ENCODE assay signal across 1 cellular context in the genomic region with DNA sequence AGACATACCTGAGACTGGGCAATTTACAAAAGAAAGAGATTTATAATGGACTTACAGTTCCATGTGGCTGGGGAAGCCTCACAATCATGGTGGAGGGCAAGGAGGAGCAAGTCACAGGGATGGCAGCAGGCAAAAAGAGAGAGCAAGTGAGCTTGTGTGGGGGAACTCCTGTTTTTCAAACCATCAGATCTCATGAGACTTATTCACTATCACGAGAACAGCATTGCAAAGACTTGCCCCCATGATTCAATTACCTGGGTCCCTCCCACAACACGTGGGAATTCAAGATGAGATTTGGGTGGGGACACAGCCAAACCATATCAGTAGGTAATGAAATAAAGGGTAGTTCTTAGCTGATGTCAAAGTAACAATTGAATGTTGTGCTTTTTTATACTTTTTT.
A peak's percentile ranks its signal among the peaks of the same experiment; 100 is the strongest.
TF ChIP-seq lines count a peak whose summit lies in the region.

No MANE protein-coding gene starts in this region.

TF ChIP-seq in K562, 482 proteins besides CTCF, POLR2A, EP300 and RAD21:
- TF ChIP-seq CHD2 (IDR thresholded peaks at IDR 0.05; ENCODE audit: low read depth, low read length) (peak; percentile 54; the same call in 1 of the 2 replicates), CC2D1A (IDR thresholded peaks at IDR 0.05) (peak; percentile 39; the same call in 1 of the 2 replicates)
- TF ChIP-seq, protein P1, sequence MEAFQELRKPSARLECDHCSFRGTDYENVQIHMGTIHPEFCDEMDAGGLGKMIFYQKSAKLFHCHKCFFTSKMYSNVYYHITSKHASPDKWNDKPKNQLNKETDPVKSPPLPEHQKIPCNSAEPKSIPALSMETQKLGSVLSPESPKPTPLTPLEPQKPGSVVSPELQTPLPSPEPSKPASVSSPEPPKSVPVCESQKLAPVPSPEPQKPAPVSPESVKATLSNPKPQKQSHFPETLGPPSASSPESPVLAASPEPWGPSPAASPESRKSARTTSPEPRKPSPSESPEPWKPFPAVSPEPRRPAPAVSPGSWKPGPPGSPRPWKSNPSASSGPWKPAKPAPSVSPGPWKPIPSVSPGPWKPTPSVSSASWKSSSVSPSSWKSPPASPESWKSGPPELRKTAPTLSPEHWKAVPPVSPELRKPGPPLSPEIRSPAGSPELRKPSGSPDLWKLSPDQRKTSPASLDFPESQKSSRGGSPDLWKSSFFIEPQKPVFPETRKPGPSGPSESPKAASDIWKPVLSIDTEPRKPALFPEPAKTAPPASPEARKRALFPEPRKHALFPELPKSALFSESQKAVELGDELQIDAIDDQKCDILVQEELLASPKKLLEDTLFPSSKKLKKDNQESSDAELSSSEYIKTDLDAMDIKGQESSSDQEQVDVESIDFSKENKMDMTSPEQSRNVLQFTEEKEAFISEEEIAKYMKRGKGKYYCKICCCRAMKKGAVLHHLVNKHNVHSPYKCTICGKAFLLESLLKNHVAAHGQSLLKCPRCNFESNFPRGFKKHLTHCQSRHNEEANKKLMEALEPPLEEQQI (IDR thresholded peaks at IDR 0.05) = peak; percentile 80; the same call in 1 of the 2 replicates
